ENCODE assay signal across 8 cellular contexts in genomic region chr4:98260579-98261290, GRCh38. TPM values are rescaled to one million over a fixed set of nuclear protein-coding genes. Genes with fewer than 3 reads are reported as not detected.
DNase-seq lines count a peak whose midpoint lies in the region; ATAC-seq and TF ChIP-seq lines count a peak whose summit lies in the region.

No MANE protein-coding gene starts in this region.

- peak overlapping the region; percentile 86 for H3K4me3 Mint-ChIP-seq in WTC11

- no peaks in the 10 kb centered on the region; the same call in 1 of the 2 replicates for H3K27me3 Mint-ChIP-seq in WTC11 (ENCODE audit: low read depth)

- peak overlapping the region; percentile 77 for H3K4me3 ChIP-seq in AG09309 (ENCODE audit: control insufficient read depth, low read depth, low read length)

- ATAC-seq in GM18873 (IDR thresholded peaks at IDR 0.05; ENCODE audit: low FRiP score, unreplicated experiment) (peak; percentile 88), HG03108 (IDR thresholded peaks at IDR 0.05; ENCODE audit: unreplicated experiment) (peak; percentile 87), WTC11 (peak; percentile 85)

- H3K36me3 Mint-ChIP-seq in WTC11 = no peaks in the 10 kb centered on the region

- DNase-seq in AG09309 (ENCODE audit: low read depth) = peak; percentile 90
- peak; percentile 77 for DNase-seq in NCI-H2196 (lab: John Stamatoyannopoulos, UW; ENCODE audit: unreplicated experiment)
- DNase-seq in WTC11 (ENCODE audit: low spot score) = peak; percentile 89
- DNase-seq in caudate nucleus (lab: John Stamatoyannopoulos, UW) = peak in 60 of 61 donors; percentile 59 to 98 (median 91)
- peak; percentile 98 for DNase-seq in islet precursor cell
- DNase-seq in stimulated activated CD4-positive, alpha-beta T cell treated with anti-CD3 and anti-CD28 coated beads, Interleukin-12 subunit alpha, Interleukin-12 subunit beta, amount 100 ng/mL, for 24 hours (ENCODE audit: low read depth in 2 of 2) = peak; percentile 86 to 95

- TF ChIP-seq CTCF in AG09309 (IDR thresholded peaks at IDR 0.05; ENCODE audit: control insufficient read depth, insufficient read depth, low read depth, low read length, missing control alignments) (no peak), WTC11 (IDR thresholded peaks at IDR 0.05) (no peak)

- H3K27ac ChIP-seq in caudate nucleus (ENCODE audit: low read depth, low read length) = peak overlapping the region; percentile 97

- peaks cover 27% of the 10 kb centered on the region for H3K4me1 Mint-ChIP-seq in WTC11

- POLR2A ChIA-PET in WTC11 (lab: Charles Lee) = interaction anchor here (0.6 to 1.5 kb wide), 11 partner anchors 10 to 828 kb away, joined by 3 to 10 read pairs (median 4); partner anchors contain the start of genes ADH5, METAP1 and STPG2

- CTCF ChIA-PET in WTC11 (lab: Charles Lee) = interaction anchor here (0.5 to 1.6 kb wide), 4 partner anchors 9 to 738 kb away, joined by 3 to 8 read pairs (median 4); partner anchors contain the start of gene STPG2

- peak overlapping the region; percentile 97 for H3K27ac Mint-ChIP-seq in WTC11

- H3K9me3 Mint-ChIP-seq in WTC11 = no peaks in the 10 kb centered on the region

TF ChIP-seq in WTC11, 78 proteins besides CTCF, POLR2A, EP300 and RAD21 (continues in another document):
- TF ChIP-seq RELA (CRISPR knock-in tag; IDR thresholded peaks at IDR 0.05; ENCODE audit: borderline replicate concordance) (0 out of 2 replicates have a peak, but pooled peaks have one; percentile 26), TEAD4 (CRISPR knock-in tag; IDR thresholded peaks at IDR 0.05) (peak; percentile 52; the same call in 1 of the 2 replicates), E2F1 (CRISPR knock-in tag; IDR thresholded peaks at IDR 0.05) (peak; percentile 76; the same call in 1 of the 2 replicates), MAX (CRISPR knock-in tag; IDR thresholded peaks at IDR 0.05) (peak; percentile 45; the same call in 1 of the 2 replicates), KAT7 (CRISPR knock-in tag; IDR thresholded peaks at IDR 0.05; ENCODE audit: borderline replicate concordance) (0 out of 2 replicates have a peak, but pooled peaks have one; percentile 19), FOXP1 (CRISPR knock-in tag; IDR thresholded peaks at IDR 0.05; ENCODE audit: borderline replicate concordance) (peak; percentile 38; the same call in 1 of the 2 replicates), NFE2L1 (CRISPR knock-in tag; IDR thresholded peaks at IDR 0.05) (0 out of 2 replicates have a peak, but pooled peaks have one; percentile 27), HMGA2 (CRISPR knock-in tag; IDR thresholded peaks at IDR 0.05) (0 out of 2 replicates have a peak, but pooled peaks have one; percentile 34), ZNF423 (CRISPR knock-in tag; IDR thresholded peaks at IDR 0.05) (no peak), ZNF512 (CRISPR knock-in tag; IDR thresholded peaks at IDR 0.05; ENCODE audit: borderline replicate concordance) (no peak), ZNF281 (CRISPR knock-in tag; IDR thresholded peaks at IDR 0.05) (0 out of 2 replicates have a peak, but pooled peaks have one; percentile 17), JUN (CRISPR knock-in tag; IDR thresholded peaks at IDR 0.05) (no peak), ZNF671 (CRISPR knock-in tag; IDR thresholded peaks at IDR 0.05) (no peak), AFF4 (CRISPR knock-in tag; IDR thresholded peaks at IDR 0.05; ENCODE audit: borderline replicate concordance) (0 out of 2 replicates have a peak, but pooled peaks have one; percentile 86), ATF6 (CRISPR knock-in tag; IDR thresholded peaks at IDR 0.05) (no peak)

RNA-seq across cellular contexts. Expression of gene RAP1GDS1, which starts 0.4 kb away (rescaled TPM):
- 24.0 to 29.9 TPM (median 25.3 TPM) in 3 replicates for total RNA-seq in WTC11 (2021)

Comparison
In these comparisons a context has a peak if more than half of its experiments do, and no peak if none do; other contexts are left out.
1. Peak in every context shown above with its lines: DNase-seq, ATAC-seq, H3K4me3 ChIP-seq and H3K27ac ChIP-seq.